In the genomic region with DNA sequence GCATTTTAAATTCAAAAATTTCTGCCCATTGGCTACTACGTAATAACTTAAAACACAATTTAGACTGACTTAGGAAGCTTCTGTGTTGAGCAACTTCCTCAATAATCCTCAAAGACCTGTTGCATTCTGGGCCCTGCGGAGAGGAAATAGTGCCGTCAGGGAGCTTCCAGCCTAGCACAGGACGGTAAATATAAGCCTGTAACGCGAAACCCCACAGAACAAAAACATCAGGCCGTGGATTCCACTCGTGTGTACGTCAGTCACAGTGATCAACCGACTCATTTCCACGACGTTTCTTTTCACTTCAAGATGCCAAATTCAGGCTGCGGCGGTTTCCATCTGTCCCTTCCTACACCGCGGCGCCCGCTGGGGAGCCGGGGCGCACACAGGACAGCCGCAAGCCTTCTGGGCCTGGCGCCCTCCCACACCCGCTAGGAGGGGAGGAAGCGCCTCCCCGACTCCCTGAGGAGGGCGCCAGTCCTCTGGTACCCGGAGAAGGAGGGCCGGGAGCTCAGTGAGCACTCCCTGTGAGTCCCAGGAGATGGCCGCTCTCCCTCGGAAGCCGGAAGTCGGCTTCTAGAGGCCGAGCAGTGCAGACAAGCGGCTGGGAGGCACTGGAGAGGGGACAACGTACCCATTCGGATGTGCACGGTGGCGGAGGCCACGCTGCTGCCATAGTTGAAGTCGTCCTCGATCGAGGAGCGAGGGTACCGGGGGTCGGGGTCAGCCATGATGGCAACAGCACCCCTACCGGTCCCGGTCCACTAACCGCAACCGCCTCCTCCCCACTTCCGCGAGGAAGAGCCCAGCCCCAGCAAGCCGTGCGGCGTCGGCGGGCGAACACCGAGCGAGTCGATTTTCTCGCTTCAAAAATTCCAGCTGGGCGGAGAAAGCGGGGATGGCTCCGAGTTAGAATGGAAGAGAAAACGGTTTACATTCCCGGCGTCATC, we compare ENCODE assay signal across 8 cellular contexts. TPM values are rescaled to one million over a fixed set of nuclear protein-coding genes. Genes with fewer than 3 reads are reported as not detected.
DNase-seq lines count a peak whose midpoint lies in the region; ATAC-seq lines count a peak whose summit lies in the region.

A gene with protein sequence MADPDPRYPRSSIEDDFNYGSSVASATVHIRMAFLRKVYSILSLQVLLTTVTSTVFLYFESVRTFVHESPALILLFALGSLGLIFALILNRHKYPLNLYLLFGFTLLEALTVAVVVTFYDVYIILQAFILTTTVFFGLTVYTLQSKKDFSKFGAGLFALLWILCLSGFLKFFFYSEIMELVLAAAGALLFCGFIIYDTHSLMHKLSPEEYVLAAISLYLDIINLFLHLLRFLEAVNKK (minus strand): TSS at position 776 of the 950 bp plus-strand sequence. CDS start 45 bp downstream, at position 731.

- POLR2A ChIA-PET in naive thymus-derived CD4-positive, alpha-beta T cell (lab: Charles Lee), result interaction anchor here (0.6 to 2.7 kb wide), 21 partner anchors 8 to 1601 kb away, joined by 3 to 56 read pairs (median 5); partner anchors contain the start of genes CAND1, HELB, LEMD3 and LLPH

- peaks cover 1 to 17% (median 7%) of the 10 kb centered on the region in 11 donors for H3K9me3 Mint-ChIP-seq in naive thymus-derived CD4-positive, alpha-beta T cell
- H3K9me3 Mint-ChIP-seq in stimulated activated naive B cell treated with anti-CD40 and anti-IgM and Interleukin-4, amounts not matched to agents 10 μg/mL and 1 μg/mL and 100 μg/mL, for 72 hours, result no peaks in the 10 kb centered on the region

- H3F3A ChIP-seq in GM23248 (ENCODE audit: insufficient read depth), result peaks cover 25% of the 10 kb centered on the region

- H3K9me2 ChIP-seq in GM23248 (ENCODE audit: insufficient read depth), result no peaks in the 10 kb centered on the region

- H3K36me3 Mint-ChIP-seq in naive thymus-derived CD4-positive, alpha-beta T cell, result peaks cover 12 to 44% (median 33%) of the 10 kb centered on the region in 5 donors
- peaks cover 27 to 36% of the 10 kb centered on the region in 2 donors for H3K36me3 Mint-ChIP-seq in stimulated activated naive B cell treated with anti-CD40 and anti-IgM and Interleukin-4, amounts not matched to agents 10 μg/mL and 1 μg/mL and 100 μg/mL, for 72 hours

- intact Hi-C loops in naive thymus-derived CD4-positive, alpha-beta T cell (cut with micrococcal nuclease), result loop anchor here (1.0 to 5.0 kb wide), 11 partner anchors 19 to 1765 kb away; partner anchors contain the start of genes HELB (in 2 of the 2), LLPH (in 2 of the 2), XPOT (in 2 of the 2) and CAND1 (in 1 of the 2)

- peak; percentile 85 for ATAC-seq in naive thymus-derived CD4-positive, alpha-beta T cell
- peak; percentile 85 to 86 for ATAC-seq in stimulated activated naive B cell treated with anti-CD40 and anti-IgM and Interleukin-4, amounts not matched to agents 10 μg/mL and 1 μg/mL and 100 μg/mL, for 72 hours (replicated peaks)

- CTCF ChIA-PET in naive thymus-derived CD4-positive, alpha-beta T cell (lab: Charles Lee), result interaction anchor here (0.7 to 1.5 kb wide), 4 partner anchors 11 to 209 kb away, joined by 3 to 11 read pairs (median 4); partner anchors contain the start of gene LLPH

- no peaks in the 10 kb centered on the region for H3K27me3 Mint-ChIP-seq in naive thymus-derived CD4-positive, alpha-beta T cell
- no peaks in the 10 kb centered on the region for H3K27me3 Mint-ChIP-seq in stimulated activated naive B cell treated with anti-CD40 and anti-IgM and Interleukin-4, amounts not matched to agents 10 μg/mL and 1 μg/mL and 100 μg/mL, for 72 hours

- H3K4me1 Mint-ChIP-seq in naive thymus-derived CD4-positive, alpha-beta T cell, result peaks cover 38 to 62% (median 52%) of the 10 kb centered on the region in 7 donors
- H3K4me1 Mint-ChIP-seq in stimulated activated naive B cell treated with anti-CD40 and anti-IgM and Interleukin-4, amounts not matched to agents 10 μg/mL and 1 μg/mL and 100 μg/mL, for 72 hours, result peaks cover 27 to 45% of the 10 kb centered on the region in 2 donors

- peaks cover 10% of the 10 kb centered on the region for H3K36me3 ChIP-seq in GM23248 (ENCODE audit: low read depth)
- H3K36me3 ChIP-seq in naive thymus-derived CD4-positive, alpha-beta T cell (ENCODE audit: control insufficient read depth in 2 of 3, insufficient read depth in 3 of 3, low read length in 3 of 3), result peaks cover 0 to 9% (median 0%) of the 10 kb centered on the region in 3 experiments

- H3K9ac ChIP-seq in GM23248, result peak within 1 kb of the TSS; percentile 90

- peak within 1 kb of the TSS; percentile 83 for H3K4me3 ChIP-seq in GM23248
- peak within 1 kb of the TSS; percentile 80 for H3K4me3 ChIP-seq in naive thymus-derived CD4-positive, alpha-beta T cell (ENCODE audit: low read length)

- WGBS in GM23248 (ENCODE audit: low coverage in 1 of 2, low lambda C conversion rate in 2 of 2, missing lambda C conversion rate in 2 of 2), 2 experiments, result 0 to 1% methylated on average over 58 to 67 of the region's 67 CpGs

- H2AFZ ChIP-seq in GM23248, result peak within 1 kb of the TSS; percentile 96

- peak; percentile 93 for DNase-seq in EH (ENCODE audit: low read depth)
- peak; percentile 96 for DNase-seq in GM23248
- peak; percentile 95 for DNase-seq in Kasumi-1 (lab: John Stamatoyannopoulos, UW)
- DNase-seq in RKO (ENCODE audit: low spot score), result peak; percentile 95
- DNase-seq in activated T-helper 1 cell treated with Interleukin-2 at 50 U/mL for 16 hours (ENCODE audit: low read depth), result peak; percentile 77
- peak; percentile 95 for DNase-seq in fibroblast of gingiva (ENCODE audit: low read depth)
- peak; percentile 68 to 91 (median 86) for DNase-seq in naive thymus-derived CD4-positive, alpha-beta T cell
- peak; percentile 88 for DNase-seq in stimulated activated naive B cell treated with anti-CD40 and anti-IgM and Interleukin-4, amounts not matched to agents 10 μg/mL and 1 μg/mL and 100 μg/mL, for 72 hours

- H3K9me3 ChIP-seq in GM23248 (ENCODE audit: low read depth), result no peaks in the 10 kb centered on the region
- peaks cover 0 to 4% (median 0%) of the 10 kb centered on the region in 3 experiments for H3K9me3 ChIP-seq in naive thymus-derived CD4-positive, alpha-beta T cell (ENCODE audit: control insufficient read depth in 2 of 3, low read length in 3 of 3)

- H4K20me1 ChIP-seq in GM23248 (ENCODE audit: insufficient read depth), result no peaks in the 10 kb centered on the region

- H3K27me3 ChIP-seq in GM23248 (replicated peaks; ENCODE audit: insufficient read depth), result no peaks in the 10 kb centered on the region
- H3K27me3 ChIP-seq in naive thymus-derived CD4-positive, alpha-beta T cell (ENCODE audit: control insufficient read depth in 2 of 2, insufficient read depth in 2 of 2, low read length in 2 of 2), result no peaks in the 10 kb centered on the region

- in situ Hi-C loops in GM23248 (cut with MboI), result no loop called here

- H3K79me2 ChIP-seq in GM23248 (ENCODE audit: insufficient read depth), result peaks cover 42% of the 10 kb centered on the region

- H3K4me2 ChIP-seq in GM23248 (ENCODE audit: unreplicated experiment), result peak within 1 kb of the TSS; percentile 81

- H3K4me1 ChIP-seq in GM23248 (ENCODE audit: insufficient read depth), result peaks cover 16% of the 10 kb centered on the region
- H3K4me1 ChIP-seq in naive thymus-derived CD4-positive, alpha-beta T cell (ENCODE audit: control insufficient read depth in 2 of 2, insufficient read depth in 2 of 2, low read length in 2 of 2), result peaks cover 10 to 24% of the 10 kb centered on the region in 2 donors

- peak within 1 kb of the TSS; percentile 89 to 100 (median 95) for H3K4me3 Mint-ChIP-seq in naive thymus-derived CD4-positive, alpha-beta T cell
- H3K4me3 Mint-ChIP-seq in stimulated activated naive B cell treated with anti-CD40 and anti-IgM and Interleukin-4, amounts not matched to agents 10 μg/mL and 1 μg/mL and 100 μg/mL, for 72 hours, result peak within 1 kb of the TSS; percentile 93 to 99

- H3K27ac Mint-ChIP-seq in naive thymus-derived CD4-positive, alpha-beta T cell, result peak within 1 kb of the TSS; percentile 94 to 98 (median 97)
- peak within 1 kb of the TSS; percentile 99 for H3K27ac Mint-ChIP-seq in stimulated activated naive B cell treated with anti-CD40 and anti-IgM and Interleukin-4, amounts not matched to agents 10 μg/mL and 1 μg/mL and 100 μg/mL, for 72 hours

- peak within 1 kb of the TSS; percentile 93 for H3K27ac ChIP-seq in GM23248
- H3K27ac ChIP-seq in naive thymus-derived CD4-positive, alpha-beta T cell (ENCODE audit: low read depth, low read length), result peak within 1 kb of the TSS; percentile 97

RNA-seq across cellular contexts. Expression of the gene that starts here (rescaled TPM):
- total RNA-seq in GM23248 (2014; rRNA removed; shearing (Covaris generic)), result 162 and 184 TPM in 2 replicates
- polyA plus RNA-seq in GM23248 (2016; fragmentation: Nextera tagmentation; extraction: Ambion mirVana), result 276 and 300 TPM in 2 replicates
- total RNA-seq in naive thymus-derived CD4-positive, alpha-beta T cell, result 10 to 100 TPM; 38.6 to 88.0 (median 79.8) TPM
- 100 to 1,000 TPM; 218 to 374 TPM for polyA plus RNA-seq in naive thymus-derived CD4-positive, alpha-beta T cell

Comparison
In these comparisons a context has a peak if more than half of its experiments do, and no peak if none do; other contexts are left out.
1. Peak in every context shown above with its lines: DNase-seq, ATAC-seq, H3K4me3 ChIP-seq and H3K27ac ChIP-seq.